Comparison of ENCODE assay signal across 1 cellular context in genomic region chr4:168735735-168736134, GRCh38.
A peak's percentile ranks its signal among the peaks of the same experiment; 100 is the strongest.
TF ChIP-seq lines count a peak whose summit lies in the region.

No MANE protein-coding gene starts in this region.

TF ChIP-seq in H1, 55 proteins besides CTCF, POLR2A, EP300 and RAD21:
- TF ChIP-seq, protein P1, sequence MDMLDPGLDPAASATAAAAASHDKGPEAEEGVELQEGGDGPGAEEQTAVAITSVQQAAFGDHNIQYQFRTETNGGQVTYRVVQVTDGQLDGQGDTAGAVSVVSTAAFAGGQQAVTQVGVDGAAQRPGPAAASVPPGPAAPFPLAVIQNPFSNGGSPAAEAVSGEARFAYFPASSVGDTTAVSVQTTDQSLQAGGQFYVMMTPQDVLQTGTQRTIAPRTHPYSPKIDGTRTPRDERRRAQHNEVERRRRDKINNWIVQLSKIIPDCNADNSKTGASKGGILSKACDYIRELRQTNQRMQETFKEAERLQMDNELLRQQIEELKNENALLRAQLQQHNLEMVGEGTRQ (IDR thresholded peaks at IDR 0.05; ENCODE audit: low read length) = peak; percentile 18; the same call in 1 of the 2 replicates
- TF ChIP-seq POU5F1 (IDR thresholded peaks at IDR 0.05; ENCODE audit: low read depth, low read length) (no peak), TEAD4 (IDR thresholded peaks at IDR 0.05; ENCODE audit: low read depth, low read length) (peak; percentile 38; the same call in 1 of the 2 replicates)
